18 cellular contexts compared by ENCODE assay signal in the genomic region with DNA sequence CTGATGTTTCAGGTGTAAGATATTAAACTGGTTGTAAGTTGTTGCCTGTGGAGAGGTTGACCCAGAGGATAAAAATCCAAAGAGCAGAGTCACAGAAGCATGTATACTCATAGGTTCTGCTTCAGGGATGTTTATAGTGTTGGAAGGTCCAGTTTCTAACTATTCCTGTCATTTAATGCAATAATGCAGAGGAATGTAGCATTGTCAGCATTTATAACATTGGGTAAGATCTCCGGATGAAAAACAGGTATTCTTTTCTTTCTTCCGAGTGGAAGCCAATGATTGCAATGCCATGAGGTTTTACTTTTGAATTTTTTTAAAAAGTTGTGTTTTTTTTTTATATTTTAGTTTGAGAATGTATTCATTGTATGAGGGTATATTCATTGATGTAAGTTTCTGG.
DNase-seq lines count a peak whose midpoint lies in the region; ATAC-seq, FAIRE-seq and TF ChIP-seq lines count a peak whose summit lies in the region.
"Had no signal": no experiment of that assay in that cellular context is flagged by ENCODE, and none has a peak within 500 bp of the region (broad histone marks: within the 10 kb centered on the region; RNA-seq: fewer than 3 reads in every experiment).

No MANE protein-coding gene starts in this region.

- H3K36me3 ChIP-seq in HepG2 (replicated peaks in 1 of 2; ENCODE audit: control insufficient read depth in 1 of 2, insufficient read depth in 2 of 2, low read length in 2 of 2) (no peaks in the 10 kb centered on the region), right lobe of liver (no peaks in the 10 kb centered on the region), OCI-LY7 (ENCODE audit: insufficient read depth, low read length) (no peaks in the 10 kb centered on the region), endothelial cell of umbilical vein (ENCODE audit: control insufficient read depth in 2 of 2, extremely low read depth in 1 of 2, insufficient read depth in 2 of 2, low read length in 2 of 2) (no peaks in the 10 kb centered on the region)
- H3K36me3 ChIP-seq: BLaER1 had no signal

- no peaks in the 10 kb centered on the region for H3K79me2 ChIP-seq in HepG2 (ENCODE audit: insufficient read depth, low read length)
- no peaks in the 10 kb centered on the region for H3K79me2 ChIP-seq in OCI-LY7 (ENCODE audit: insufficient read depth, low read depth, low read length)
- no peaks in the 10 kb centered on the region for H3K79me2 ChIP-seq in endothelial cell of umbilical vein (ENCODE audit: control insufficient read depth, insufficient read depth, low read length)

- no peak for TF ChIP-seq RAD21 in HepG2 (CRISPR knock-in tag; IDR thresholded peaks at IDR 0.05)

- H4K20me1 ChIP-seq in HepG2 (ENCODE audit: insufficient read depth, low read length) (peaks cover 4% of the 10 kb centered on the region; the same call in 1 of the 2 replicates), OCI-LY7 (ENCODE audit: insufficient read depth, low read length) (no peaks in the 10 kb centered on the region), endothelial cell of umbilical vein (replicated peaks; ENCODE audit: control insufficient read depth, extremely low read depth, insufficient read depth, low read length) (no peaks in the 10 kb centered on the region)
- H4K20me1 ChIP-seq: BLaER1 had no signal

- CTCF ChIA-PET in HepG2 (lab: Yijun Ruan, JAX; ENCODE audit: low intra/inter-chr PET ratio, low total read pairs) (no interaction called here), OCI-LY7 (lab: Charles Lee; ENCODE audit: unreplicated experiment) (no interaction called here), endothelial cell of umbilical vein (lab: Charles Lee) (no interaction called here)

- no peaks in the 10 kb centered on the region for H3K9me1 ChIP-seq in endothelial cell of umbilical vein (replicated peaks; ENCODE audit: control insufficient read depth, extremely low read depth, insufficient read depth, low read length)

- FAIRE-seq in HepG2 (lab: Jason Lieb, UNC) (no peak), endothelial cell of umbilical vein (lab: Jason Lieb, UNC) (no peak), RCC 7860 (lab: Jason Lieb, UNC) (no peak)
- FAIRE-seq: GM12892, GM18507, HTR-8/SVneo had no signal

- intact Hi-C loops in HepG2 (cut with micrococcal nuclease; ENCODE audit: unreplicated experiment) (no loop called here), right lobe of liver (cut with DNase I) (no loop called here), OCI-LY7 (cut with micrococcal nuclease; ENCODE audit: unreplicated experiment) (no loop called here), endothelial cell of umbilical vein (cut with micrococcal nuclease) (no loop called here)

- dilution Hi-C loops in endothelial cell of umbilical vein (cut with MboI; ENCODE audit: extremely low pct_ligation_motif_present, low sequenced_read_pairs) = no loop called here

- ATAC-seq in HepG2 (no peak), right lobe of liver (no peak), GM18511 (IDR thresholded peaks at IDR 0.05; ENCODE audit: unreplicated experiment) (no peak)

- H3K9me3 ChIP-seq in HepG2 (ENCODE audit: low read length) (no peaks in the 10 kb centered on the region), right lobe of liver (no peaks in the 10 kb centered on the region), OCI-LY7 (ENCODE audit: low read length) (0 out of 2 replicates have a peak, but pooled peaks cover 8% of the 10 kb centered on the region), endothelial cell of umbilical vein (replicated peaks; ENCODE audit: control insufficient read depth, insufficient read depth, low read length) (no peaks in the 10 kb centered on the region)
- H3K9me3 ChIP-seq: BLaER1 had no signal

- no peak for TF ChIP-seq POLR2A in HepG2 (IDR thresholded peaks at IDR 0.05; ENCODE audit: insufficient read depth in 1 of 2, low read depth in 2 of 2, low read length in 2 of 2)
- no peak for TF ChIP-seq POLR2A in right lobe of liver (IDR thresholded peaks at IDR 0.05)
- no peak for TF ChIP-seq POLR2A in endothelial cell of umbilical vein (IDR thresholded peaks at IDR 0.05; ENCODE audit: low read depth, low read length)

- TF ChIP-seq CTCF in HepG2 (CRISPR knock-in tag; IDR thresholded peaks at IDR 0.05) (no peak), right lobe of liver (IDR thresholded peaks at IDR 0.05) (no peak), OCI-LY7 (conservative IDR thresholded peaks at IDR 0.05; ENCODE audit: low read length) (no peak), endothelial cell of umbilical vein (IDR thresholded peaks at IDR 0.05; ENCODE audit: extremely low read depth in 1 of 2, insufficient read depth in 1 of 2, low read depth in 1 of 2, low read length in 2 of 2) (no peak)

- TF ChIP-seq EP300 in HepG2 (IDR thresholded peaks at IDR 0.05; ENCODE audit: low read depth in 2 of 2, low read length in 2 of 2) = no peak
- no peak for TF ChIP-seq EP300 in HepG2 (CRISPR knock-in tag; IDR thresholded peaks at IDR 0.05; ENCODE audit: borderline replicate concordance)

- H3K4me3 ChIP-seq in HepG2 (replicated peaks in 1 of 3; ENCODE audit: insufficient read depth in 1 of 3, low read depth in 2 of 3, low read length in 3 of 3) (no peak overlapping the region), right lobe of liver (no peak overlapping the region), OCI-LY7 (ENCODE audit: low read depth, low read length, poor library complexity, severe bottlenecking) (no peak overlapping the region), endothelial cell of umbilical vein (replicated peaks in 1 of 3; ENCODE audit: insufficient read depth in 1 of 3, low read depth in 1 of 3, low read length in 3 of 3) (no peak overlapping the region)
- H3K4me3 ChIP-seq: BLaER1 had no signal

- H3K4me1 ChIP-seq in HepG2 (ENCODE audit: insufficient read depth, low read length) (no peaks in the 10 kb centered on the region), right lobe of liver (no peaks in the 10 kb centered on the region), OCI-LY7 (ENCODE audit: insufficient read depth, low read length, poor library complexity, severe bottlenecking) (no peaks in the 10 kb centered on the region), endothelial cell of umbilical vein (ENCODE audit: control insufficient read depth, extremely low read depth, insufficient read depth, low read length) (no peaks in the 10 kb centered on the region)
- H3K4me1 ChIP-seq: BLaER1 had no signal

- WGBS in HepG2 (ENCODE audit: low lambda C conversion rate) = 3% methylated on average over 2 of the region's 2 CpGs
- 49% methylated on average over 2 of the region's 2 CpGs for WGBS in right lobe of liver (ENCODE audit: insufficient coverage, low coverage, low lambda C conversion rate, missing lambda C conversion rate)

- no peak for DNase-seq in HepG2 (ENCODE audit: low spot score)
- DNase-seq in right lobe of liver = no peak
- no peak for DNase-seq in OCI-LY7 (ENCODE audit: low spot score)
- DNase-seq in endothelial cell of umbilical vein (ENCODE audit: low read depth, low spot score) = no peak
- DNase-seq in RCC 7860 (ENCODE audit: low spot score) = no peak
- DNase-seq in NAMALWA (ENCODE audit: low spot score) = no peak
- DNase-seq: CD4-positive, alpha-beta memory T cell; DMS153; DMS79; GDM1; GOT3; H9 had no signal

- no peak overlapping the region for H3K9ac ChIP-seq in HepG2 (ENCODE audit: insufficient read depth, low read depth, low read length)
- no peak overlapping the region for H3K9ac ChIP-seq in endothelial cell of umbilical vein (replicated peaks; ENCODE audit: extremely low read depth, insufficient read depth, low read length)
- H3K9ac ChIP-seq: BLaER1 had no signal

- H3K9me2 ChIP-seq in OCI-LY7 (ENCODE audit: insufficient read depth, low read length) = no peaks in the 10 kb centered on the region

- H3K27me3 ChIP-seq in HepG2 (ENCODE audit: control insufficient read depth in 1 of 2, insufficient read depth in 2 of 2, low read length in 2 of 2) = no peaks in the 10 kb centered on the region
- no peaks in the 10 kb centered on the region for H3K27me3 ChIP-seq in right lobe of liver
- H3K27me3 ChIP-seq in endothelial cell of umbilical vein (ENCODE audit: control insufficient read depth in 2 of 2, insufficient read depth in 2 of 2, low read length in 2 of 2) = no peaks in the 10 kb centered on the region
- H3K27me3 ChIP-seq: BLaER1 had no signal

- BruUV-seq in HepG2 (replicated peaks; lab: Mats Ljungman, UMichigan) (no TSS peak), OCI-LY7 (replicated peaks; lab: Mats Ljungman, UMichigan) (no TSS peak), endothelial cell of umbilical vein (replicated peaks; lab: Mats Ljungman, UMichigan) (no TSS peak)

- POLR2A ChIA-PET in HepG2 (lab: Yijun Ruan, JAX) (no interaction called here), OCI-LY7 (lab: Charles Lee) (interaction anchor here (1.1 to 2.3 kb wide), 6 partner anchors 11 to 101 kb away, joined by 3 to 11 read pairs (median 4); no protein-coding TSS in a partner anchor), endothelial cell of umbilical vein (lab: Charles Lee) (no interaction called here)

- H3K27ac ChIP-seq in HepG2 (ENCODE audit: extremely low read length, insufficient read depth, low read length) (no peak overlapping the region), right lobe of liver (no peak overlapping the region), OCI-LY7 (ENCODE audit: low read depth, low read length, poor library complexity, severe bottlenecking) (no peak overlapping the region), endothelial cell of umbilical vein (ENCODE audit: insufficient read depth, low read depth, low read length) (no peak overlapping the region)
- H3K27ac ChIP-seq: 22Rv1, BLaER1 had no signal

- in situ Hi-C loops in HepG2 (cut with HindIII; ENCODE audit: extremely low pct_ligation_motif_present, low pct_unique_long_range_greater_than_20kb) = no loop called here

- H3K4me2 ChIP-seq in HepG2 (ENCODE audit: low read depth, low read length) = no peak overlapping the region
- H3K4me2 ChIP-seq in OCI-LY7 (ENCODE audit: low read length) = no peak overlapping the region
- no peak overlapping the region for H3K4me2 ChIP-seq in endothelial cell of umbilical vein (ENCODE audit: insufficient read depth, low read length)
- H3K4me2 ChIP-seq: BLaER1 had no signal

- H2AFZ ChIP-seq in HepG2 (ENCODE audit: low read length) (no peak overlapping the region), OCI-LY7 (ENCODE audit: low read length) (0 out of 2 replicates have a peak overlapping the region, but pooled peaks have one; percentile 8), endothelial cell of umbilical vein (ENCODE audit: low read depth, low read length) (peak overlapping the region; percentile 28)

TF ChIP-seq in endothelial cell of umbilical vein, 7 proteins besides CTCF, POLR2A, EP300 and RAD21 (continues in another document):
- no peak for TF ChIP-seq EZH2 (IDR thresholded peaks at IDR 0.05; ENCODE audit: borderline replicate concordance, low read depth, low read length, severe bottlenecking)
- TF ChIP-seq MYC (IDR thresholded peaks at IDR 0.05; ENCODE audit: low read depth, low read length) = no peak
- TF ChIP-seq JUN (IDR thresholded peaks at IDR 0.05; ENCODE audit: borderline replicate concordance, insufficient read depth, insufficient read length, low read depth) = no peak
- TF ChIP-seq, protein P1, sequence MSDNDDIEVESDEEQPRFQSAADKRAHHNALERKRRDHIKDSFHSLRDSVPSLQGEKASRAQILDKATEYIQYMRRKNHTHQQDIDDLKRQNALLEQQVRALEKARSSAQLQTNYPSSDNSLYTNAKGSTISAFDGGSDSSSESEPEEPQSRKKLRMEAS (IDR thresholded peaks at IDR 0.05; ENCODE audit: insufficient read depth, insufficient read length) = no peak
- TF ChIP-seq POLR2AphosphoS5 (IDR thresholded peaks at IDR 0.05; ENCODE audit: insufficient read depth, low read depth, low read length) = no peak
